ENCODE assay signal across 16 cellular contexts in the genomic region with DNA sequence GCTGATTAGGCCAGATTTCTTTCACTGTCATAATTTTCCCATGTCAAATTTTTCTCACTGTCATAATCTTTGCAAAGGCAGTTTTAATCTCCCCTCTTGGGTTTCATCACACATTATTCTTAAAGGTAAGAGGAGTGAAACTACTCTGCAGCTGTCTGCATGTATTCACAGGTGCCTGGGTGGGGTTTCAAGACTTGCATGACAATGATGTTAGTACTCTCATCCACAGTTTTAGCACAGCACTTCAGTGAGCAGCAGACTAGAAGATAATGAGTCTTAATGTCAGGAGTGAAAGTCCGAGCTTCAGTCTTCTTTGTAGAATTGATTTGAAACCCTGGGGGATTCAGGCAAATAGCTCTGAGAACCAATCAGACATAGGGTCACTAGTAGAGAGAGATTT.
DNase-seq lines count a peak whose midpoint lies in the region; ATAC-seq, FAIRE-seq and TF ChIP-seq lines count a peak whose summit lies in the region.
"Had no signal": no experiment of that assay in that cellular context is flagged by ENCODE, and none has a peak within 500 bp of the region (broad histone marks: within the 10 kb centered on the region; RNA-seq: fewer than 3 reads in every experiment).

No MANE protein-coding gene starts in this region.

- POLR2A ChIA-PET in CD4-positive, alpha-beta T cell (lab: Charles Lee): no interaction called here
- POLR2A ChIA-PET in HEK293T (lab: Yijun Ruan, JAX): interaction anchor here (1.2 kb wide), 1 partner anchor 10 kb away, joined by 3 read pairs; no protein-coding TSS in a partner anchor

- ATAC-seq in HG02571 (IDR thresholded peaks at IDR 0.05; ENCODE audit: unreplicated experiment) (peak; percentile 75), HG03432 (IDR thresholded peaks at IDR 0.05; ENCODE audit: unreplicated experiment) (peak; percentile 87)
- no peak for ATAC-seq in CD4-positive, alpha-beta T cell (ENCODE audit: poor library complexity)

- no peak for TF ChIP-seq POLR2A in esophagus squamous epithelium (IDR thresholded peaks at IDR 0.05)

- TF ChIP-seq CTCF in esophagus squamous epithelium (IDR thresholded peaks at IDR 0.05): no peak
- TF ChIP-seq CTCF in CD4-positive, alpha-beta T cell (IDR thresholded peaks at IDR 0.05): no peak

- no peaks in the 10 kb centered on the region for H3K36me3 ChIP-seq in esophagus squamous epithelium

- peaks cover 5% of the 10 kb centered on the region for H3K9me3 Mint-ChIP-seq in CD4-positive, alpha-beta T cell
- H3K9me3 Mint-ChIP-seq: T-helper 2 cell treated with Interferon-gamma antibody and Interleukin-4, amounts not matched to agents 5 μg/mL and 100 μg/mL, for 36 hours had no signal

- H3K27me3 Mint-ChIP-seq in CD4-positive, alpha-beta T cell: peaks cover 4% of the 10 kb centered on the region

- peaks cover 0 to 14% (median 0%) of the 10 kb centered on the region in 3 donors for H3K9me3 ChIP-seq in esophagus squamous epithelium
- no peaks in the 10 kb centered on the region for H3K9me3 ChIP-seq in CD4-positive, alpha-beta T cell (ENCODE audit: control insufficient read depth, low read length)
- H3K9me3 ChIP-seq: testis had no signal

- H3K27ac Mint-ChIP-seq in CD4-positive, alpha-beta T cell: no peak overlapping the region
- H3K27ac Mint-ChIP-seq: endodermal cell; T-helper 2 cell treated with Interferon-gamma antibody and Interleukin-4, amounts not matched to agents 5 μg/mL and 100 μg/mL, for 36 hours had no signal

- H3K36me3 Mint-ChIP-seq in CD4-positive, alpha-beta T cell (ENCODE audit: low read depth): no peaks in the 10 kb centered on the region

- DNase-seq in GM19239 (ENCODE audit: insufficient read length, low spot score) (no peak), esophagus squamous epithelium (lab: John Stamatoyannopoulos, UW) (no peak), glomerular visceral epithelial cell (ENCODE audit: extremely low spot score) (no peak), AG08395 (ENCODE audit: low spot score) (no peak), HEK293T (ENCODE audit: extremely low spot score) (no peak)
- no peak for DNase-seq in CD4-positive, alpha-beta T cell
- DNase-seq: amniotic stem cell; Calu3; endodermal cell; hippocampal formation; mesendoderm; NK-92 treated with Interleukin-12 subunit alpha and Interleukin-12 subunit beta, amount 100 ng/mL, for 24 hours; testis had no signal

- intact Hi-C loops in esophagus squamous epithelium (cut with DNase I): no loop called here
- intact Hi-C loops in CD4-positive, alpha-beta T cell (cut with DNase I, micrococcal nuclease): no loop called here

- H3K4me3 ChIP-seq in esophagus squamous epithelium: no peak overlapping the region
- H3K4me3 ChIP-seq: testis had no signal

- peak; percentile 60 for FAIRE-seq in GM19239 (lab: Jason Lieb, UNC)

- no peaks in the 10 kb centered on the region for H3K27me3 ChIP-seq in esophagus squamous epithelium
- H3K27me3 ChIP-seq in CD4-positive, alpha-beta T cell (ENCODE audit: control insufficient read depth, insufficient read depth, low read length): no peaks in the 10 kb centered on the region
- H3K27me3 ChIP-seq: testis had no signal

- peak overlapping the region; percentile 47 to 87 (median 76) for H3K27ac ChIP-seq in esophagus squamous epithelium
- no peak overlapping the region for H3K27ac ChIP-seq in CD4-positive, alpha-beta T cell (ENCODE audit: low read depth, low read length)
- H3K27ac ChIP-seq: testis had no signal

- H3K4me1 ChIP-seq in esophagus squamous epithelium: peaks cover 0 to 61% (median 7%) of the 10 kb centered on the region in 3 donors
- H3K4me1 ChIP-seq: testis had no signal

- no peak overlapping the region for H3K4me3 Mint-ChIP-seq in CD4-positive, alpha-beta T cell
- H3K4me3 Mint-ChIP-seq: endodermal cell; T-helper 2 cell treated with Interferon-gamma antibody and Interleukin-4, amounts not matched to agents 5 μg/mL and 100 μg/mL, for 36 hours had no signal

- CTCF ChIA-PET in CD4-positive, alpha-beta T cell (lab: Charles Lee): no interaction called here
- CTCF ChIA-PET in HEK293T (lab: Yijun Ruan, JAX): interaction anchor here (0.9 kb wide), 1 partner anchor 94 kb away, joined by 6 read pairs; no protein-coding TSS in a partner anchor

- H3K4me1 Mint-ChIP-seq in CD4-positive, alpha-beta T cell (ENCODE audit: low read depth): no peaks in the 10 kb centered on the region

- WGBS in esophagus squamous epithelium, 2 donors: 47 to 60% methylated on average over 1 of the region's 1 CpG

TF ChIP-seq in HEK293T, 16 proteins besides CTCF, POLR2A, EP300 and RAD21:
- TF ChIP-seq BHLHE40 (IDR thresholded peaks at IDR 0.05; ENCODE audit: borderline replicate concordance): no peak
